8 cellular contexts compared by ENCODE assay signal in genomic region chr9:133782157-133783130, GRCh38. TPM values are rescaled to one million over a fixed set of nuclear protein-coding genes. Genes with fewer than 3 reads are reported as not detected.
DNase-seq lines count a peak whose midpoint lies in the region; ATAC-seq, FAIRE-seq and TF ChIP-seq lines count a peak whose summit lies in the region.

No MANE protein-coding gene starts in this region.

- no peak overlapping the region for H3K56ac ChIP-seq in H1 (replicated peaks; ENCODE audit: insufficient read length, low read depth, low read length)

- H3K4me1 ChIP-seq in H1 (replicated peaks in 1 of 4; ENCODE audit: control insufficient read depth in 3 of 4, insufficient read depth in 4 of 4, low read length in 3 of 4): no peaks in the 10 kb centered on the region

- TF ChIP-seq RAD21 in H1 (IDR thresholded peaks at IDR 0.05 in 1 of 2, conservative IDR thresholded peaks at IDR 0.05 in 1 of 2; ENCODE audit: low read depth in 2 of 2, low read length in 2 of 2): peak; percentile 79 to 80

- CTCF ChIA-PET in H1 (lab: Charles Lee; ENCODE audit: partially characterized antibody): interaction anchor here (0.7 to 6.1 kb wide), 52 partner anchors 11 to 603 kb away, joined by 3 to 75 read pairs (median 5); partner anchors contain the start of genes ADAMTSL2 and SARDH

- no peak overlapping the region for H2AFZ ChIP-seq in H1 (ENCODE audit: low read length)

- no peaks in the 10 kb centered on the region for H3K9me3 ChIP-seq in H1 (ENCODE audit: insufficient read depth in 2 of 2, low read depth in 1 of 2, low read length in 1 of 2)

- H3K27ac ChIP-seq in 22Rv1 (no peak overlapping the region), H1 (ENCODE audit: low read depth, low read length) (no peak overlapping the region)

- ATAC-seq in HG03025 (IDR thresholded peaks at IDR 0.05; ENCODE audit: low FRiP score, unreplicated experiment): no peak

- H2BK20ac ChIP-seq in H1 (ENCODE audit: low read length): no peak overlapping the region

- DNase-seq in NCI-H460 (ENCODE audit: extremely low read depth, low read depth): peak; percentile 58
- peak; percentile 8 to 55 for DNase-seq in activated CD8-positive, alpha-beta memory T cell treated with anti-CD3 and anti-CD28 coated beads for 1 hour (ENCODE audit: extremely low read depth in 1 of 2, low read depth in 1 of 2)
- DNase-seq in H1 (ENCODE audit: low read depth in 1 of 2, low spot score in 2 of 2): peak in 1 of 2 experiments; percentile 84
- peak; percentile 73 for DNase-seq in midbrain (lab: John Stamatoyannopoulos, UW)
- DNase-seq in stimulated activated CD8-positive, alpha-beta memory T cell treated with anti-CD3 and anti-CD28 coated beads, Interleukin-4, amount 100 ng/mL, for 48 hours: peak; percentile 81

- H3K23ac ChIP-seq in H1 (ENCODE audit: insufficient read length): no peak overlapping the region

- H3K4ac ChIP-seq in H1 (replicated peaks; ENCODE audit: insufficient read length, low read depth, low read length): no peak overlapping the region

- peak; percentile 55 for FAIRE-seq in H1 (lab: Jason Lieb, UNC)

- no peaks in the 10 kb centered on the region for H3K27me3 ChIP-seq in H1 (replicated peaks in 1 of 4; ENCODE audit: control insufficient read depth in 3 of 4, extremely low read depth in 1 of 4, insufficient read depth in 3 of 4, low read length in 3 of 4)

- H3K79me2 ChIP-seq in H1 (ENCODE audit: control insufficient read depth in 1 of 2, insufficient read depth in 2 of 2, low read length in 2 of 2): no peaks in the 10 kb centered on the region

- no peak overlapping the region for H3K14ac ChIP-seq in H1 (ENCODE audit: insufficient read length)

- WGBS in H1 (ENCODE audit: extremely low coverage in 1 of 2, insufficient coverage in 1 of 2, insufficient read length in 1 of 2, insufficient replicate concordance in 2 of 2, low coverage in 1 of 2, low lambda C conversion rate in 2 of 2, missing lambda C conversion rate in 1 of 2), 2 experiments: 59% methylated on average over 16 of the region's 16 CpGs; no CpG with 5 or more reads in 1 of the 2 experiments

- H4K8ac ChIP-seq in H1 (ENCODE audit: extremely low read depth, insufficient read depth, low read length): no peak overlapping the region

- no peaks in the 10 kb centered on the region for H3K23me2 ChIP-seq in H1 (ENCODE audit: low read depth, low read length)

- TF ChIP-seq POLR2A in H1 (IDR thresholded peaks at IDR 0.05; ENCODE audit: control extremely low read depth in 1 of 2, low read depth in 2 of 2, low read length in 2 of 2): no peak

- no peak overlapping the region for H3K18ac ChIP-seq in H1 (ENCODE audit: extremely low read depth, low read length)

- H3K36me3 ChIP-seq in H1 (ENCODE audit: control insufficient read depth in 2 of 4, insufficient read depth in 4 of 4, low read length in 3 of 4): peaks cover 0 to 9% (median 4%) of the 10 kb centered on the region in 4 experiments; a peak in 3 of 8 replicates

- H2BK5ac ChIP-seq in H1 (ENCODE audit: low read depth, low read length): no peak overlapping the region

- no peak for TF ChIP-seq EP300 in H1 (IDR thresholded peaks at IDR 0.05; ENCODE audit: borderline replicate concordance in 1 of 2, low read depth in 2 of 2, low read length in 2 of 2)

- no peak overlapping the region for H2BK120ac ChIP-seq in H1 (replicated peaks; ENCODE audit: low read depth, low read length)

- no peak overlapping the region for H4K91ac ChIP-seq in H1 (replicated peaks; ENCODE audit: insufficient read length, low read length)

- H2BK15ac ChIP-seq in H1 (ENCODE audit: low read length): no peak overlapping the region

- H3K79me1 ChIP-seq in H1 (ENCODE audit: low read depth, low read length): no peaks in the 10 kb centered on the region

- no peak overlapping the region for H4K5ac ChIP-seq in H1 (ENCODE audit: insufficient read length, low read depth, low read length)

- H3K4me2 ChIP-seq in H1 (ENCODE audit: insufficient read depth in 1 of 2, low read depth in 2 of 2, low read length in 2 of 2): no peak overlapping the region

- peaks cover 6 to 12% of the 10 kb centered on the region in 2 experiments for H4K20me1 ChIP-seq in H1 (replicated peaks in 1 of 2; ENCODE audit: control insufficient read depth in 1 of 2, insufficient read depth in 2 of 2, low read length in 2 of 2)

- no peak overlapping the region for H2BK12ac ChIP-seq in H1 (ENCODE audit: low read depth, low read length)

- TF ChIP-seq CTCF in 22Rv1 (IDR thresholded peaks at IDR 0.05) (peak; percentile 89), GM12873 (IDR thresholded peaks at IDR 0.05; ENCODE audit: insufficient read depth, low read depth, low read length, missing control alignments) (peak; percentile 80), H1 (IDR thresholded peaks at IDR 0.05; ENCODE audit: control extremely low read depth in 1 of 3, insufficient read depth in 1 of 3, low read depth in 1 of 3, low read length in 3 of 3) (peak in 2 of 3 experiments; percentile 89; a peak in 3 of 4 replicates)

- POLR2A ChIA-PET in H1 (lab: Charles Lee; ENCODE audit: partially characterized antibody): interaction anchor here (0.6 to 0.8 kb wide), 3 partner anchors 35 to 215 kb away, joined by 3 read pairs; no protein-coding TSS in a partner anchor

- H2AK5ac ChIP-seq in H1 (ENCODE audit: low read depth, low read length): no peak overlapping the region

- H3K4me3 ChIP-seq in H1 (ENCODE audit: extremely low read depth in 1 of 4, insufficient read depth in 2 of 4, low read depth in 3 of 4, low read length in 4 of 4): no peak overlapping the region

- H3K9ac ChIP-seq in H1 (replicated peaks in 1 of 4; ENCODE audit: extremely low read depth in 1 of 4, low read depth in 3 of 4, low read length in 3 of 4): no peak overlapping the region

TF ChIP-seq in H1, 55 proteins besides CTCF, POLR2A, EP300 and RAD21:
- peak; percentile 28; the same call in 1 of the 2 replicates for TF ChIP-seq GABPA (IDR thresholded peaks at IDR 0.05; ENCODE audit: borderline replicate concordance, insufficient read depth, low read length)
- TF ChIP-seq YY1 (IDR thresholded peaks at IDR 0.05; ENCODE audit: low read depth, low read length): 0 out of 2 replicates have a peak, but pooled peaks have one; percentile 48
- no peak for TF ChIP-seq RBBP5 (IDR thresholded peaks at IDR 0.05; ENCODE audit: borderline replicate concordance, low read depth, low read length)
- peak; percentile 33; the same call in 1 of the 2 replicates for TF ChIP-seq SP4 (IDR thresholded peaks at IDR 0.05; ENCODE audit: low read length)

RNA-seq across cellular contexts. Expression of gene SARDH, which starts 44.3 kb away (rescaled TPM):
- 0.07 TPM in 1 of 2 replicates, not detected in the other for total RNA-seq in NCI-H460 (2014; rRNA removed; shearing (Covaris generic))
- 0.11 TPM in 1 of 2 replicates, not detected in the other for polyA plus RNA-seq in NCI-H460 (2014; cell fraction: nucleus; rRNA removed)
- 7.3 and 7.4 TPM in 2 replicates for total RNA-seq in H1 (2021; fragmentation: NEBNext Ultra II Directional; extraction: Animal tissue kit (Norgen Biotek cat#: 25700))
- polyA plus RNA-seq in H1 (2011; rRNA removed): 6.4 and 13.1 TPM in 2 replicates
- 5.6 TPM for polyA plus RNA-seq in H1 (2011; cell fraction: cytosol; rRNA removed)
- 17.1 TPM for polyA plus RNA-seq in H1 (2011; cell fraction: nucleus; rRNA removed)
- 5.6 to 9.3 TPM (median 7.0 TPM) in 4 replicates for polyA plus RNA-seq in H1 (2012, experiment 1 of 2)
- polyA plus RNA-seq in H1 (2012, experiment 2 of 2): 5.9 TPM
- 5.1 TPM for polyA plus RNA-seq in H1 (2013, experiment 1 of 2)
- polyA plus RNA-seq in H1 (2013, experiment 2 of 2): 4.7 TPM
- 4.9 and 5.6 TPM in 2 replicates for polyA minus RNA-seq in H1 (2011; rRNA and poly(A)+ RNA removed)
- 5.4 TPM for polyA minus RNA-seq in H1 (2011; cell fraction: cytosol; rRNA and poly(A)+ RNA removed)
- polyA minus RNA-seq in H1 (2011; cell fraction: nucleus; rRNA and poly(A)+ RNA removed): 9.3 TPM
